ENCODE assay signal across 23 cellular contexts in genomic region chr12:45877069-45877468, GRCh38.
A peak's percentile ranks its signal among the peaks of the same experiment; 100 is the strongest.
DNase-seq lines count a peak whose midpoint lies in the region; ATAC-seq, FAIRE-seq and TF ChIP-seq lines count a peak whose summit lies in the region.
"Had no signal": no experiment of that assay in that cellular context is flagged by ENCODE, and none has a peak within 500 bp of the region (broad histone marks: within the 10 kb centered on the region; RNA-seq: fewer than 3 reads in every experiment).

No MANE protein-coding gene starts in this region.

- peak overlapping the region; percentile 60 for H3K27ac Mint-ChIP-seq in T-helper 2 cell treated with Interferon-gamma antibody and Interleukin-4, amounts not matched to agents 5 μg/mL and 100 μg/mL, for 36 hours
- H3K27ac Mint-ChIP-seq in central memory CD8-positive, alpha-beta T cell (ENCODE audit: low read depth) = peak overlapping the region; percentile 80
- peak overlapping the region; percentile 78 to 95 for H3K27ac Mint-ChIP-seq in natural killer cell
- H3K27ac Mint-ChIP-seq: B cell, HFFc6 had no signal

- peaks cover 54% of the 10 kb centered on the region for H3K4me1 Mint-ChIP-seq in T-helper 2 cell treated with Interferon-gamma antibody and Interleukin-4, amounts not matched to agents 5 μg/mL and 100 μg/mL, for 36 hours (ENCODE audit: low read depth)
- H3K4me1 Mint-ChIP-seq in central memory CD8-positive, alpha-beta T cell = peaks cover 59% of the 10 kb centered on the region
- peaks cover 64 to 69% of the 10 kb centered on the region in 2 donors for H3K4me1 Mint-ChIP-seq in natural killer cell

- peaks cover 17% of the 10 kb centered on the region for H3K9me3 Mint-ChIP-seq in T-helper 2 cell treated with Interferon-gamma antibody and Interleukin-4, amounts not matched to agents 5 μg/mL and 100 μg/mL, for 36 hours
- no peaks in the 10 kb centered on the region for H3K9me3 Mint-ChIP-seq in central memory CD8-positive, alpha-beta T cell
- no peaks in the 10 kb centered on the region for H3K9me3 Mint-ChIP-seq in natural killer cell
- H3K9me3 Mint-ChIP-seq: CD8-positive, alpha-beta memory T cell; HFFc6 had no signal

- H3K4me3 ChIP-seq in HAP-1 = no peak overlapping the region
- H3K4me3 ChIP-seq: BLaER1 had no signal

- H3K4me1 ChIP-seq in HAP-1 = no peaks in the 10 kb centered on the region

- peaks cover 10% of the 10 kb centered on the region for H3K36me3 ChIP-seq in HAP-1 (replicated peaks)

- no peaks in the 10 kb centered on the region for H3K9me3 ChIP-seq in HAP-1

- no peak for ATAC-seq in central memory CD8-positive, alpha-beta T cell (replicated peaks; ENCODE audit: extremely low read depth, poor library complexity, severe bottlenecking)
- no peak for ATAC-seq in natural killer cell
- ATAC-seq: HCT116 had no signal

- no peak for FAIRE-seq in H54 (lab: Jason Lieb, UNC)
- FAIRE-seq: A204.1, D721Med, GM12891, GM18507 had no signal

- intact Hi-C loops in natural killer cell (cut with micrococcal nuclease) = no loop called here

- in situ Hi-C loops in HAP-1 (cut with MboI; ENCODE audit: low sequenced_read_pairs) = no loop called here

- no peak overlapping the region for H3K4me3 Mint-ChIP-seq in T-helper 2 cell treated with Interferon-gamma antibody and Interleukin-4, amounts not matched to agents 5 μg/mL and 100 μg/mL, for 36 hours
- no peak overlapping the region for H3K4me3 Mint-ChIP-seq in central memory CD8-positive, alpha-beta T cell
- no peak overlapping the region for H3K4me3 Mint-ChIP-seq in natural killer cell
- H3K4me3 Mint-ChIP-seq: B cell; CD4-positive, alpha-beta T cell; HFFc6 had no signal

- TF ChIP-seq POLR2A in H54 (IDR thresholded peaks at IDR 0.05; ENCODE audit: low read depth, low read length) = no peak

- H3K36me3 Mint-ChIP-seq in T-helper 2 cell treated with Interferon-gamma antibody and Interleukin-4, amounts not matched to agents 5 μg/mL and 100 μg/mL, for 36 hours (ENCODE audit: low read depth) = peaks cover 81% of the 10 kb centered on the region
- H3K36me3 Mint-ChIP-seq in central memory CD8-positive, alpha-beta T cell (ENCODE audit: insufficient read depth) = peaks cover 12% of the 10 kb centered on the region
- H3K36me3 Mint-ChIP-seq in natural killer cell = peaks cover 14% of the 10 kb centered on the region

- no peaks in the 10 kb centered on the region for H3K27me3 ChIP-seq in HAP-1 (ENCODE audit: low read depth)
- H3K27me3 ChIP-seq: BLaER1 had no signal

- no peak for DNase-seq in T-helper 2 cell treated with Interferon-gamma antibody and Interleukin-4, amounts not matched to agents 5 μg/mL and 100 μg/mL, for 36 hours (ENCODE audit: low spot score)
- no peak for DNase-seq in T-helper 2 cell
- no peak for DNase-seq in central memory CD8-positive, alpha-beta T cell (ENCODE audit: low spot score in 2 of 2)
- DNase-seq in natural killer cell = no peak
- no peak for DNase-seq in NCI-H128 (lab: John Stamatoyannopoulos, UW; ENCODE audit: unreplicated experiment)
- DNase-seq in HAP-1 (ENCODE audit: low spot score in 2 of 2) = no peak
- no peak for DNase-seq in NOMO-1 treated with DMSO at 0.1 percent for 48 hours (lab: John Stamatoyannopoulos, UW; ENCODE audit: unreplicated experiment)
- no peak for DNase-seq in H54 (ENCODE audit: insufficient read length, low spot score)
- DNase-seq: CD4-positive, alpha-beta T cell; CD8-positive, alpha-beta memory T cell; DMS 273 treated with DMSO at 0.1 percent for 48 hours; DMS79; GF-D8; GOT3; H7; HFFc6 had no signal

- H3K27me3 Mint-ChIP-seq in T-helper 2 cell treated with Interferon-gamma antibody and Interleukin-4, amounts not matched to agents 5 μg/mL and 100 μg/mL, for 36 hours (ENCODE audit: low read depth) = no peaks in the 10 kb centered on the region
- H3K27me3 Mint-ChIP-seq in central memory CD8-positive, alpha-beta T cell = no peaks in the 10 kb centered on the region
- H3K27me3 Mint-ChIP-seq in natural killer cell (ENCODE audit: low read depth in 2 of 2) = no peaks in the 10 kb centered on the region
- H3K27me3 Mint-ChIP-seq: B cell; CD4-positive, alpha-beta T cell; CD8-positive, alpha-beta memory T cell had no signal

- no peak for TF ChIP-seq CTCF in natural killer cell (IDR thresholded peaks at IDR 0.05)
